Comparison of ENCODE assay signal across 1 cellular context in the genomic region with DNA sequence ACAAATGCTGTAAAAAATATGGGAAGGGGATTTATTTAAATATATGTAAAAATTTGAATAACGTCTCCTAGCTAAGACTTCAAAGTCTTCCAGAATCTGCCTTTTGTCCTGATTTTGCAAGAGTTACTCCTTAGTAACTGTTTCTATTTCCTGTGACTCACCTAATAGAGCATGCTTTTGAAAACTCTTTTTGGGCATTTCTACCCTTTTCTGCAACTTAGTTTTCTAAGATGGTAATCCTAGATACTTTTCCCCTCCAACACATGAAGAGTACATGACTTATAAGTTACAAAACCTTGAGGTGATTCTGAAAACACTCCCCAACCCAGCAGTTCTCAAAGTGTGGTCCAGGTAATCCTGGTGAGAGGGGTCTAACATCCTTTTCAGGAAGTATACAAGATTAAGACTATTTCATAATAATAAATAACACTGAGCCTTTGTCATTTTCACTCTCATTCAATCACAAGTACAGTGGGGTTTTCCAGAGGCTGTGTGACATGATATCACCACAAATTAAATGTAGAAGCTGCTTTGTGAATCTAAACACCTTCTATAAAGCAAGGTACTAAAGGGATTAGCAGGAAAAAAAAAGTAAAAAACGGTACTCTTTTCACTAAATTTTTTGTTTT.
TF ChIP-seq lines count a peak whose summit lies in the region.

No MANE protein-coding gene starts in this region.

TF ChIP-seq in GM12878, 131 proteins besides CTCF, POLR2A, EP300 and RAD21 (continued from another document):
- no peak for TF ChIP-seq YY1 (IDR thresholded peaks at IDR 0.05; ENCODE audit: low read depth, low read length)
- no peak for TF ChIP-seq NBN (IDR thresholded peaks at IDR 0.05)
- TF ChIP-seq NRF1 (conservative IDR thresholded peaks at IDR 0.05; ENCODE audit: low read depth, low read length) = no peak
- no peak for TF ChIP-seq PAX8 (IDR thresholded peaks at IDR 0.05)
- TF ChIP-seq, protein P1, sequence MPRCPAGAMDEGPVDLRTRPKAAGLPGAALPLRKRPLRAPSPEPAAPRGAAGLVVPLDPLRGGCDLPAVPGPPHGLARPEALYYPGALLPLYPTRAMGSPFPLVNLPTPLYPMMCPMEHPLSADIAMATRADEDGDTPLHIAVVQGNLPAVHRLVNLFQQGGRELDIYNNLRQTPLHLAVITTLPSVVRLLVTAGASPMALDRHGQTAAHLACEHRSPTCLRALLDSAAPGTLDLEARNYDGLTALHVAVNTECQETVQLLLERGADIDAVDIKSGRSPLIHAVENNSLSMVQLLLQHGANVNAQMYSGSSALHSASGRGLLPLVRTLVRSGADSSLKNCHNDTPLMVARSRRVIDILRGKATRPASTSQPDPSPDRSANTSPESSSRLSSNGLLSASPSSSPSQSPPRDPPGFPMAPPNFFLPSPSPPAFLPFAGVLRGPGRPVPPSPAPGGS (IDR thresholded peaks at IDR 0.05; ENCODE audit: borderline replicate concordance, insufficient read depth, low read depth, low read length, poor library complexity, severe bottlenecking) = no peak
- no peak for TF ChIP-seq SUPT20H (IDR thresholded peaks at IDR 0.05; ENCODE audit: borderline replicate concordance, control insufficient read depth, low read depth, low read length)
- TF ChIP-seq NFYA (IDR thresholded peaks at IDR 0.05; ENCODE audit: borderline replicate concordance, low read depth, low read length) = no peak
- TF ChIP-seq, protein P2, sequence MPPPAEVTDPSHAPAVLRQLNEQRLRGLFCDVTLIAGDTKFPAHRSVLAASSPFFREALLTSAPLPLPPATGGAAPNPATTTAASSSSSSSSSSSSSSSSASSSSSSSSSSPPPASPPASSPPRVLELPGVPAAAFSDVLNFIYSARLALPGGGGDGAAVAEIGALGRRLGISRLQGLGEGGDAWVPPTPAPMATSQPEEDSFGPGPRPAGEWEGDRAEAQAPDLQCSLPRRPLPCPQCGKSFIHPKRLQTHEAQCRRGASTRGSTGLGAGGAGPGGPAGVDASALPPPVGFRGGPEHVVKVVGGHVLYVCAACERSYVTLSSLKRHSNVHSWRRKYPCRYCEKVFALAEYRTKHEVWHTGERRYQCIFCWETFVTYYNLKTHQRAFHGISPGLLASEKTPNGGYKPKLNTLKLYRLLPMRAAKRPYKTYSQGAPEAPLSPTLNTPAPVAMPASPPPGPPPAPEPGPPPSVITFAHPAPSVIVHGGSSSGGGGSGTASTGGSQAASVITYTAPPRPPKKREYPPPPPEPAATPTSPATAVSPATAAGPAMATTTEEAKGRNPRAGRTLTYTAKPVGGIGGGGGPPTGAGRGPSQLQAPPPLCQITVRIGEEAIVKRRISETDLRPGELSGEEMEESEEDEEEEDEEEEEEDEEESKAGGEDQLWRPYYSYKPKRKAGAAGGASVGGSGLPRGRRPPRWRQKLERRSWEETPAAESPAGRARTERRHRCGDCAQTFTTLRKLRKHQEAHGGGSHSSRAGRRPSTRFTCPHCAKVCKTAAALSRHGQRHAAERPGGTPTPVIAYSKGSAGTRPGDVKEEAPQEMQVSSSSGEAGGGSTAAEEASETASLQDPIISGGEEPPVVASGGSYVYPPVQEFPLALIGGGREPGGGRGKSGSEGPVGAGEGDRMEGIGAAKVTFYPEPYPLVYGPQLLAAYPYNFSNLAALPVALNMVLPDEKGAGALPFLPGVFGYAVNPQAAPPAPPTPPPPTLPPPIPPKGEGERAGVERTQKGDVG (CRISPR knock-in tag; IDR thresholded peaks at IDR 0.05) = no peak
- TF ChIP-seq, protein P3, sequence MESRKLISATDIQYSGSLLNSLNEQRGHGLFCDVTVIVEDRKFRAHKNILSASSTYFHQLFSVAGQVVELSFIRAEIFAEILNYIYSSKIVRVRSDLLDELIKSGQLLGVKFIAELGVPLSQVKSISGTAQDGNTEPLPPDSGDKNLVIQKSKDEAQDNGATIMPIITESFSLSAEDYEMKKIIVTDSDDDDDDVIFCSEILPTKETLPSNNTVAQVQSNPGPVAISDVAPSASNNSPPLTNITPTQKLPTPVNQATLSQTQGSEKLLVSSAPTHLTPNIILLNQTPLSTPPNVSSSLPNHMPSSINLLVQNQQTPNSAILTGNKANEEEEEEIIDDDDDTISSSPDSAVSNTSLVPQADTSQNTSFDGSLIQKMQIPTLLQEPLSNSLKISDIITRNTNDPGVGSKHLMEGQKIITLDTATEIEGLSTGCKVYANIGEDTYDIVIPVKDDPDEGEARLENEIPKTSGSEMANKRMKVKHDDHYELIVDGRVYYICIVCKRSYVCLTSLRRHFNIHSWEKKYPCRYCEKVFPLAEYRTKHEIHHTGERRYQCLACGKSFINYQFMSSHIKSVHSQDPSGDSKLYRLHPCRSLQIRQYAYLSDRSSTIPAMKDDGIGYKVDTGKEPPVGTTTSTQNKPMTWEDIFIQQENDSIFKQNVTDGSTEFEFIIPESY (IDR thresholded peaks at IDR 0.05) = no peak
- TF ChIP-seq, protein P4, sequence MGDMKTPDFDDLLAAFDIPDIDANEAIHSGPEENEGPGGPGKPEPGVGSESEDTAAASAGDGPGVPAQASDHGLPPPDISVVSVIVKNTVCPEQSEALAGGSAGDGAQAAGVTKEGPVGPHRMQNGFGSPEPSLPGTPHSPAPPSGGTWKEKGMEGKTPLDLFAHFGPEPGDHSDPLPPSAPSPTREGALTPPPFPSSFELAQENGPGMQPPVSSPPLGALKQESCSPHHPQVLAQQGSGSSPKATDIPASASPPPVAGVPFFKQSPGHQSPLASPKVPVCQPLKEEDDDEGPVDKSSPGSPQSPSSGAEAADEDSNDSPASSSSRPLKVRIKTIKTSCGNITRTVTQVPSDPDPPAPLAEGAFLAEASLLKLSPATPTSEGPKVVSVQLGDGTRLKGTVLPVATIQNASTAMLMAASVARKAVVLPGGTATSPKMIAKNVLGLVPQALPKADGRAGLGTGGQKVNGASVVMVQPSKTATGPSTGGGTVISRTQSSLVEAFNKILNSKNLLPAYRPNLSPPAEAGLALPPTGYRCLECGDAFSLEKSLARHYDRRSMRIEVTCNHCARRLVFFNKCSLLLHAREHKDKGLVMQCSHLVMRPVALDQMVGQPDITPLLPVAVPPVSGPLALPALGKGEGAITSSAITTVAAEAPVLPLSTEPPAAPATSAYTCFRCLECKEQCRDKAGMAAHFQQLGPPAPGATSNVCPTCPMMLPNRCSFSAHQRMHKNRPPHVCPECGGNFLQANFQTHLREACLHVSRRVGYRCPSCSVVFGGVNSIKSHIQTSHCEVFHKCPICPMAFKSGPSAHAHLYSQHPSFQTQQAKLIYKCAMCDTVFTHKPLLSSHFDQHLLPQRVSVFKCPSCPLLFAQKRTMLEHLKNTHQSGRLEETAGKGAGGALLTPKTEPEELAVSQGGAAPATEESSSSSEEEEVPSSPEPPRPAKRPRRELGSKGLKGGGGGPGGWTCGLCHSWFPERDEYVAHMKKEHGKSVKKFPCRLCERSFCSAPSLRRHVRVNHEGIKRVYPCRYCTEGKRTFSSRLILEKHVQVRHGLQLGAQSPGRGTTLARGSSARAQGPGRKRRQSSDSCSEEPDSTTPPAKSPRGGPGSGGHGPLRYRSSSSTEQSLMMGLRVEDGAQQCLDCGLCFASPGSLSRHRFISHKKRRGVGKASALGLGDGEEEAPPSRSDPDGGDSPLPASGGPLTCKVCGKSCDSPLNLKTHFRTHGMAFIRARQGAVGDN (IDR thresholded peaks at IDR 0.05) = no peak
- TF ChIP-seq, protein P5, sequence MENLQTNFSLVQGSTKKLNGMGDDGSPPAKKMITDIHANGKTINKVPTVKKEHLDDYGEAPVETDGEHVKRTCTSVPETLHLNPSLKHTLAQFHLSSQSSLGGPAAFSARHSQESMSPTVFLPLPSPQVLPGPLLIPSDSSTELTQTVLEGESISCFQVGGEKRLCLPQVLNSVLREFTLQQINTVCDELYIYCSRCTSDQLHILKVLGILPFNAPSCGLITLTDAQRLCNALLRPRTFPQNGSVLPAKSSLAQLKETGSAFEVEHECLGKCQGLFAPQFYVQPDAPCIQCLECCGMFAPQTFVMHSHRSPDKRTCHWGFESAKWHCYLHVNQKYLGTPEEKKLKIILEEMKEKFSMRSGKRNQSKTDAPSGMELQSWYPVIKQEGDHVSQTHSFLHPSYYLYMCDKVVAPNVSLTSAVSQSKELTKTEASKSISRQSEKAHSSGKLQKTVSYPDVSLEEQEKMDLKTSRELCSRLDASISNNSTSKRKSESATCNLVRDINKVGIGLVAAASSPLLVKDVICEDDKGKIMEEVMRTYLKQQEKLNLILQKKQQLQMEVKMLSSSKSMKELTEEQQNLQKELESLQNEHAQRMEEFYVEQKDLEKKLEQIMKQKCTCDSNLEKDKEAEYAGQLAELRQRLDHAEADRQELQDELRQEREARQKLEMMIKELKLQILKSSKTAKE (IDR thresholded peaks at IDR 0.05; ENCODE audit: low read depth, poor library complexity, severe bottlenecking) = no peak
- TF ChIP-seq MYB (IDR thresholded peaks at IDR 0.05; ENCODE audit: borderline replicate concordance, low read depth, low read length) = no peak
- TF ChIP-seq, protein P6, sequence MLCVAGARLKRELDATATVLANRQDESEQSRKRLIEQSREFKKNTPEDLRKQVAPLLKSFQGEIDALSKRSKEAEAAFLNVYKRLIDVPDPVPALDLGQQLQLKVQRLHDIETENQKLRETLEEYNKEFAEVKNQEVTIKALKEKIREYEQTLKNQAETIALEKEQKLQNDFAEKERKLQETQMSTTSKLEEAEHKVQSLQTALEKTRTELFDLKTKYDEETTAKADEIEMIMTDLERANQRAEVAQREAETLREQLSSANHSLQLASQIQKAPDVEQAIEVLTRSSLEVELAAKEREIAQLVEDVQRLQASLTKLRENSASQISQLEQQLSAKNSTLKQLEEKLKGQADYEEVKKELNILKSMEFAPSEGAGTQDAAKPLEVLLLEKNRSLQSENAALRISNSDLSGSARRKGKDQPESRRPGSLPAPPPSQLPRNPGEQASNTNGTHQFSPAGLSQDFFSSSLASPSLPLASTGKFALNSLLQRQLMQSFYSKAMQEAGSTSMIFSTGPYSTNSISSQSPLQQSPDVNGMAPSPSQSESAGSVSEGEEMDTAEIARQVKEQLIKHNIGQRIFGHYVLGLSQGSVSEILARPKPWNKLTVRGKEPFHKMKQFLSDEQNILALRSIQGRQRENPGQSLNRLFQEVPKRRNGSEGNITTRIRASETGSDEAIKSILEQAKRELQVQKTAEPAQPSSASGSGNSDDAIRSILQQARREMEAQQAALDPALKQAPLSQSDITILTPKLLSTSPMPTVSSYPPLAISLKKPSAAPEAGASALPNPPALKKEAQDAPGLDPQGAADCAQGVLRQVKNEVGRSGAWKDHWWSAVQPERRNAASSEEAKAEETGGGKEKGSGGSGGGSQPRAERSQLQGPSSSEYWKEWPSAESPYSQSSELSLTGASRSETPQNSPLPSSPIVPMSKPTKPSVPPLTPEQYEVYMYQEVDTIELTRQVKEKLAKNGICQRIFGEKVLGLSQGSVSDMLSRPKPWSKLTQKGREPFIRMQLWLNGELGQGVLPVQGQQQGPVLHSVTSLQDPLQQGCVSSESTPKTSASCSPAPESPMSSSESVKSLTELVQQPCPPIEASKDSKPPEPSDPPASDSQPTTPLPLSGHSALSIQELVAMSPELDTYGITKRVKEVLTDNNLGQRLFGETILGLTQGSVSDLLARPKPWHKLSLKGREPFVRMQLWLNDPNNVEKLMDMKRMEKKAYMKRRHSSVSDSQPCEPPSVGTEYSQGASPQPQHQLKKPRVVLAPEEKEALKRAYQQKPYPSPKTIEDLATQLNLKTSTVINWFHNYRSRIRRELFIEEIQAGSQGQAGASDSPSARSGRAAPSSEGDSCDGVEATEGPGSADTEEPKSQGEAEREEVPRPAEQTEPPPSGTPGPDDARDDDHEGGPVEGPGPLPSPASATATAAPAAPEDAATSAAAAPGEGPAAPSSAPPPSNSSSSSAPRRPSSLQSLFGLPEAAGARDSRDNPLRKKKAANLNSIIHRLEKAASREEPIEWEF (IDR thresholded peaks at IDR 0.05; ENCODE audit: insufficient replicate concordance, low read depth, low read length) = no peak
- TF ChIP-seq MEF2B (IDR thresholded peaks at IDR 0.05; ENCODE audit: partially characterized antibody, poor library complexity, severe bottlenecking) = no peak
